Comparison of ENCODE assay signal across 18 cellular contexts in genomic region chr2:221420245-221420644, GRCh38.
A peak's percentile ranks its signal among the peaks of the same experiment; 100 is the strongest.
DNase-seq lines count a peak whose midpoint lies in the region; TF ChIP-seq lines count a peak whose summit lies in the region.
"Had no signal": no experiment of that assay in that cellular context is flagged by ENCODE, and none has a peak within 500 bp of the region (broad histone marks: within the 10 kb centered on the region; RNA-seq: fewer than 3 reads in every experiment).

No MANE protein-coding gene starts in this region.

- POLR2A ChIA-PET in CD4-positive, alpha-beta memory T cell (lab: Charles Lee; ENCODE audit: partially characterized antibody): interaction anchor here (0.6 to 2.0 kb wide), 3 partner anchors 10 to 110 kb away, joined by 3 to 11 read pairs (median 3); no protein-coding TSS in a partner anchor

- no peak overlapping the region for H3K9ac ChIP-seq in Karpas-422 (ENCODE audit: low read length)

- no peaks in the 10 kb centered on the region for H4K20me1 ChIP-seq in Karpas-422 (ENCODE audit: insufficient read depth, low read depth, low read length)

- peak overlapping the region; percentile 5 for H3K27ac ChIP-seq in CD4-positive, alpha-beta memory T cell (ENCODE audit: low read depth, low read length)
- H3K27ac ChIP-seq in suprapubic skin (no peak overlapping the region), Karpas-422 (ENCODE audit: low read length) (no peak overlapping the region)
- H3K27ac ChIP-seq: hepatocyte, HL-60, VCaP had no signal

- peaks cover 29% of the 10 kb centered on the region for H3K4me1 ChIP-seq in CD4-positive, alpha-beta memory T cell (ENCODE audit: insufficient read depth, low read length)
- H3K4me1 ChIP-seq in suprapubic skin: peaks cover 4% of the 10 kb centered on the region
- H3K4me1 ChIP-seq in Karpas-422 (ENCODE audit: low read length): no peaks in the 10 kb centered on the region

- H3K36me3 ChIP-seq in CD4-positive, alpha-beta memory T cell (ENCODE audit: insufficient read depth, low read length): no peaks in the 10 kb centered on the region
- H3K36me3 ChIP-seq in suprapubic skin: peaks cover 13% of the 10 kb centered on the region
- no peaks in the 10 kb centered on the region for H3K36me3 ChIP-seq in Karpas-422 (ENCODE audit: insufficient read depth, low read length)

- peaks cover 0 to 2% (median 0%) of the 10 kb centered on the region in 8 donors for H3K9me3 Mint-ChIP-seq in CD4-positive, alpha-beta memory T cell
- no peaks in the 10 kb centered on the region for H3K9me3 Mint-ChIP-seq in T-helper 2 cell treated with Interferon-gamma antibody and Interleukin-4, amounts not matched to agents 5 μg/mL and 100 μg/mL, for 36 hours
- H3K9me3 Mint-ChIP-seq: dendritic cell treated with granulocyte-macrophage colony-stimulating factor and Interleukin-4, amounts not matched to agents 40 ng/mL and 50 ng/mL, for 4 days had no signal

- H3K36me3 Mint-ChIP-seq in CD4-positive, alpha-beta memory T cell: peaks cover 48 to 50% of the 10 kb centered on the region in 2 donors
- H3K36me3 Mint-ChIP-seq in T-helper 2 cell treated with Interferon-gamma antibody and Interleukin-4, amounts not matched to agents 5 μg/mL and 100 μg/mL, for 36 hours (ENCODE audit: low read depth): no peaks in the 10 kb centered on the region

- TF ChIP-seq CTCF in GM12865 (IDR thresholded peaks at IDR 0.05; ENCODE audit: insufficient read depth, low read depth, low read length, missing control alignments) (no peak), suprapubic skin (IDR thresholded peaks at IDR 0.05) (no peak)

- H3K27me3 ChIP-seq in CD4-positive, alpha-beta memory T cell (ENCODE audit: insufficient read depth, low read length): no peaks in the 10 kb centered on the region
- no peaks in the 10 kb centered on the region for H3K27me3 ChIP-seq in suprapubic skin
- H3K27me3 ChIP-seq in Karpas-422 (ENCODE audit: low read length): no peaks in the 10 kb centered on the region
- H3K27me3 ChIP-seq: hepatocyte had no signal

- H3K9me2 ChIP-seq in Karpas-422 (replicated peaks; ENCODE audit: insufficient read depth, low read length): no peaks in the 10 kb centered on the region

- H3K4me2 ChIP-seq in Karpas-422 (ENCODE audit: low read depth, low read length, poor library complexity, severe bottlenecking): no peak overlapping the region
- H3K4me2 ChIP-seq: hepatocyte had no signal

- no peaks in the 10 kb centered on the region for H3K9me3 ChIP-seq in CD4-positive, alpha-beta memory T cell (ENCODE audit: control insufficient read depth in 1 of 2, low read length in 2 of 2)
- H3K9me3 ChIP-seq in suprapubic skin (peaks cover 3% of the 10 kb centered on the region), Karpas-422 (ENCODE audit: low read length) (no peaks in the 10 kb centered on the region)

- peaks cover 19 to 52% (median 36%) of the 10 kb centered on the region in 4 donors for H3K4me1 Mint-ChIP-seq in CD4-positive, alpha-beta memory T cell
- peaks cover 10% of the 10 kb centered on the region for H3K4me1 Mint-ChIP-seq in T-helper 2 cell treated with Interferon-gamma antibody and Interleukin-4, amounts not matched to agents 5 μg/mL and 100 μg/mL, for 36 hours (ENCODE audit: low read depth)

- no peak for TF ChIP-seq EP300 in suprapubic skin (IDR thresholded peaks at IDR 0.05)

- H3K27me3 Mint-ChIP-seq in CD4-positive, alpha-beta memory T cell: no peaks in the 10 kb centered on the region
- no peaks in the 10 kb centered on the region for H3K27me3 Mint-ChIP-seq in T-helper 2 cell treated with Interferon-gamma antibody and Interleukin-4, amounts not matched to agents 5 μg/mL and 100 μg/mL, for 36 hours (ENCODE audit: low read depth)
- H3K27me3 Mint-ChIP-seq: dendritic cell treated with granulocyte-macrophage colony-stimulating factor and Interleukin-4, amounts not matched to agents 40 ng/mL and 50 ng/mL, for 4 days had no signal

- peak in 4 of 5 donors; percentile 33 to 56 (median 40) for DNase-seq in CD4-positive, alpha-beta memory T cell
- DNase-seq in GM12865 (ENCODE audit: low read depth) (peak; percentile 16), erythroblast (lab: John Stamatoyannopoulos, UW) (peak; percentile 81 to 91), suprapubic skin (ENCODE audit: low spot score in 2 of 2) (no peak), RKO (ENCODE audit: low spot score) (no peak), Karpas-422 (no peak)
- DNase-seq in T-helper 2 cell treated with Interferon-gamma antibody and Interleukin-4, amounts not matched to agents 5 μg/mL and 100 μg/mL, for 36 hours (ENCODE audit: low spot score): no peak
- DNase-seq: activated CD8-positive, alpha-beta memory T cell treated with anti-CD3 and anti-CD28 coated beads, Interleukin-2, amount 50 U/mL, for 48 hours; aorta; C1 segment of cervical spinal cord; NCI-H146; NCI-H226; posterior cingulate gyrus; stimulated activated CD4-positive, alpha-beta T cell treated with anti-CD3 and anti-CD28 coated beads, Interleukin-12 subunit alpha, Interleukin-12 subunit beta, amount 100 ng/mL, for 4 hours had no signal

- H3K4me3 ChIP-seq in CD4-positive, alpha-beta memory T cell (ENCODE audit: low read length in 2 of 2): peak overlapping the region in 1 of 2 donors; percentile 9
- H3K4me3 ChIP-seq in GM12865 (ENCODE audit: low read depth, low read length): no peak overlapping the region
- H3K4me3 ChIP-seq in suprapubic skin: no peak overlapping the region
- no peak overlapping the region for H3K4me3 ChIP-seq in Karpas-422 (ENCODE audit: low read length)
- H3K4me3 ChIP-seq: hepatocyte had no signal

- intact Hi-C loops in CD4-positive, alpha-beta memory T cell (cut with micrococcal nuclease): loop anchor here (5.0 kb wide), 2 partner anchors 97 to 152 kb away; partner anchors contain the start of gene EPHA4

- peak overlapping the region; percentile 31 to 84 (median 70) for H3K4me3 Mint-ChIP-seq in CD4-positive, alpha-beta memory T cell
- H3K4me3 Mint-ChIP-seq in T-helper 2 cell treated with Interferon-gamma antibody and Interleukin-4, amounts not matched to agents 5 μg/mL and 100 μg/mL, for 36 hours: peak overlapping the region; percentile 29
- H3K4me3 Mint-ChIP-seq: dendritic cell treated with granulocyte-macrophage colony-stimulating factor and Interleukin-4, amounts not matched to agents 40 ng/mL and 50 ng/mL, for 4 days had no signal

- TF ChIP-seq POLR2A in erythroblast (IDR thresholded peaks at IDR 0.05; ENCODE audit: low read length): peak; percentile 24
- TF ChIP-seq POLR2A in suprapubic skin (IDR thresholded peaks at IDR 0.05): no peak

- peak overlapping the region; percentile 75 to 87 (median 86) for H3K27ac Mint-ChIP-seq in CD4-positive, alpha-beta memory T cell
- H3K27ac Mint-ChIP-seq in T-helper 2 cell treated with Interferon-gamma antibody and Interleukin-4, amounts not matched to agents 5 μg/mL and 100 μg/mL, for 36 hours: peak overlapping the region; percentile 74
- H3K27ac Mint-ChIP-seq: dendritic cell treated with granulocyte-macrophage colony-stimulating factor and Interleukin-4, amounts not matched to agents 40 ng/mL and 50 ng/mL, for 4 days had no signal

- CTCF ChIA-PET in CD4-positive, alpha-beta memory T cell (lab: Charles Lee; ENCODE audit: partially characterized antibody): interaction anchor here (2.2 kb wide), 1 partner anchor 154 kb away, joined by 10 read pairs; no protein-coding TSS in a partner anchor

- H2AFZ ChIP-seq in Karpas-422 (ENCODE audit: low read length): no peak overlapping the region
- H2AFZ ChIP-seq: hepatocyte had no signal

- no peaks in the 10 kb centered on the region for H3K79me2 ChIP-seq in Karpas-422 (ENCODE audit: low read length)
- H3K79me2 ChIP-seq: hepatocyte had no signal

- WGBS in suprapubic skin: 65% methylated on average over 7 of the region's 7 CpGs

Comparison
In these comparisons a context has a peak if more than half of its experiments do, and no peak if none do; other contexts are left out.
1. DNase-seq: peak in CD4-positive, alpha-beta memory T cell (4 of 5), GM12865 (single experiment) and erythroblast (2 of 2); none in T-helper 2 cell treated with Interferon-gamma antibody and Interleukin-4, amounts not matched to agents 5 μg/mL and 100 μg/mL, for 36 hours (single experiment), suprapubic skin (0 of 2), RKO (single experiment) and Karpas-422 (single experiment).